Comparison of ENCODE assay signal across 8 cellular contexts in the genomic region with DNA sequence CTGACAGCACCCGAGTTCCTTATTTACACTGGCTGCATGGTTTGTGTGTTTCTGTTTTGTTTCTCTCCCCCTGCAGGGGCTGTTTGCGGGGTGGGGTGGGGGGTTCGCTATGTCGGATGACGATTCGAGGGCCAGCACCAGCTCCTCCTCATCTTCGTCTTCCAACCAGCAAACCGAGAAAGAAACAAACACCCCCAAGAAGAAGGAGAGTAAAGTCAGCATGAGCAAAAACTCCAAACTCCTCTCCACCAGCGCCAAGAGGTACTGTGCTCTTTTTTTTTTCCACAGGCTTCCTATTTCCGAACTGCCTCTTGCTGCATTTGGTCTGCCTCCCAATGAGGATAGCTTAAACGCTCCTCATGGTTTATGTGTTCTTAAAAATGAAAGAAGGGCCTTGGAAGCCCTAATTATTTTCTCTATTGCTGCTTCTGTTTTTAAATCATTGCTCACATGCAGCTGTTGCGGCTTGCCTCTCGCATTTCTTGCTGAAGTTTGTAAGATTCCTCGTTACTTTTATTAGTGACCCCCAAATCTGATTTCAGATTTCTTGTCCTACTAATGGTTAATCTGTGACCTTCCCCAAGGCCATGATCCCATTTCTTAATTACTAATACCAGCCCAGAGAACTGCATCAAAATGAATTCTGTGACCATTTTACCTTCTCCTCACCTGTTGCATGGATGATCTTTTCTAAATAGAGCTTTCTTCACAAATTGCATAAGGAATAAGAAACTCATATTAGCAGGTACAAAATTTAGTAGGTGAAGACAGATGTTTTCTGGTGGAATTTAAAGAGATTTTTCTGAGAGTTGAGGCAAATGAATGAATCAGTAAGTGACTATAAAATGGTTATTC. TPM values are rescaled to one million over a fixed set of nuclear protein-coding genes. Genes with fewer than 3 reads are reported as not detected.
A peak's percentile ranks its signal among the peaks of the same experiment; 100 is the strongest.
DNase-seq lines count a peak whose midpoint lies in the region; ATAC-seq and TF ChIP-seq lines count a peak whose summit lies in the region.

No MANE protein-coding gene starts in this region.

- H3K4me3 Mint-ChIP-seq in CD14-positive monocyte, result peak overlapping the region; percentile 99 to 100
- H3K4me3 Mint-ChIP-seq in HFFc6, result peak overlapping the region; percentile 96
- H3K4me3 Mint-ChIP-seq in activated T-helper 1 cell treated with anti-CD3 and anti-CD28 coated beads, Interleukin-12 subunit alpha, Interleukin-12 subunit beta, Interleukin-2, Interleukin-4 antibody, amounts not matched to agents 30 ng/mL and 10 ng/mL and 1 ng/mL, durations not matched to agents 14 hours and 24 hours and 36 hours, result peak overlapping the region; percentile 95

- peak overlapping the region; percentile 98 for H3K4me3 ChIP-seq in cardiac muscle cell
- peak overlapping the region; percentile 92 to 99 for H3K4me3 ChIP-seq in prostate gland

- H3K27me3 ChIP-seq in cardiac muscle cell, result no peaks in the 10 kb centered on the region
- no peaks in the 10 kb centered on the region for H3K27me3 ChIP-seq in prostate gland (replicated peaks; ENCODE audit: insufficient read depth)

- no peaks in the 10 kb centered on the region for H3K9me3 Mint-ChIP-seq in CD14-positive monocyte
- H3K9me3 Mint-ChIP-seq in HFFc6, result no peaks in the 10 kb centered on the region
- no peaks in the 10 kb centered on the region for H3K9me3 Mint-ChIP-seq in activated T-helper 1 cell treated with anti-CD3 and anti-CD28 coated beads, Interleukin-12 subunit alpha, Interleukin-12 subunit beta, Interleukin-2, Interleukin-4 antibody, amounts not matched to agents 30 ng/mL and 10 ng/mL and 1 ng/mL, durations not matched to agents 14 hours and 24 hours and 36 hours

- H3K27me3 Mint-ChIP-seq in CD14-positive monocyte (ENCODE audit: low read depth in 3 of 3) (peaks cover 4 to 5% (median 5%) of the 10 kb centered on the region in 3 donors), HFFc6 (ENCODE audit: insufficient read depth) (no peaks in the 10 kb centered on the region)
- H3K27me3 Mint-ChIP-seq in activated T-helper 1 cell treated with anti-CD3 and anti-CD28 coated beads, Interleukin-12 subunit alpha, Interleukin-12 subunit beta, Interleukin-2, Interleukin-4 antibody, amounts not matched to agents 30 ng/mL and 10 ng/mL and 1 ng/mL, durations not matched to agents 14 hours and 24 hours and 36 hours (ENCODE audit: insufficient read depth), result peaks cover 25% of the 10 kb centered on the region

- DNase-seq in CD14-positive monocyte (ENCODE audit: low spot score), result no peak
- DNase-seq in HFFc6, result peak; percentile 13
- no peak for DNase-seq in activated T-helper 1 cell treated with anti-CD3 and anti-CD28 coated beads, Interleukin-12 subunit alpha, Interleukin-12 subunit beta, Interleukin-2, Interleukin-4 antibody, amounts not matched to agents 30 ng/mL and 10 ng/mL and 1 ng/mL, durations not matched to agents 14 hours and 24 hours and 36 hours (ENCODE audit: low spot score)
- peak; percentile 54 to 58 for DNase-seq in cardiac muscle cell (ENCODE audit: low read depth in 1 of 2, low spot score in 1 of 2)
- no peak for DNase-seq in prostate gland (ENCODE audit: low spot score)
- no peak for DNase-seq in NCI-H226

- TF ChIP-seq CTCF in CD14-positive monocyte (IDR thresholded peaks at IDR 0.05), result no peak
- no peak for TF ChIP-seq CTCF in HFFc6 (IDR thresholded peaks at IDR 0.05)
- TF ChIP-seq CTCF in cardiac muscle cell (IDR thresholded peaks at IDR 0.05; ENCODE audit: low read depth, low read length), result no peak
- TF ChIP-seq CTCF in prostate gland (IDR thresholded peaks at IDR 0.05), result no peak

- 9% methylated on average over 14 of the region's 14 CpGs for WGBS in prostate gland

- H3K36me3 Mint-ChIP-seq in CD14-positive monocyte (peaks cover 31 to 36% of the 10 kb centered on the region in 2 donors), HFFc6 (ENCODE audit: low read depth) (peaks cover 36% of the 10 kb centered on the region)
- H3K36me3 Mint-ChIP-seq in activated T-helper 1 cell treated with anti-CD3 and anti-CD28 coated beads, Interleukin-12 subunit alpha, Interleukin-12 subunit beta, Interleukin-2, Interleukin-4 antibody, amounts not matched to agents 30 ng/mL and 10 ng/mL and 1 ng/mL, durations not matched to agents 14 hours and 24 hours and 36 hours (ENCODE audit: low read depth), result peaks cover 38% of the 10 kb centered on the region

- TF ChIP-seq POLR2A in prostate gland (IDR thresholded peaks at IDR 0.05), result no peak

- no peak for ATAC-seq in HG02642 (IDR thresholded peaks at IDR 0.05; ENCODE audit: poor library complexity, unreplicated experiment)
- no peak for ATAC-seq in GM21360 (IDR thresholded peaks at IDR 0.05; ENCODE audit: unreplicated experiment)

- H3K4me1 ChIP-seq in cardiac muscle cell (ENCODE audit: low read depth), result peaks cover 42% of the 10 kb centered on the region
- peaks cover 6% of the 10 kb centered on the region for H3K4me1 ChIP-seq in prostate gland (replicated peaks)

- H3K27ac Mint-ChIP-seq in CD14-positive monocyte (peak overlapping the region; percentile 93 to 98 (median 95)), HFFc6 (peak overlapping the region; percentile 90)
- H3K27ac Mint-ChIP-seq in activated T-helper 1 cell treated with anti-CD3 and anti-CD28 coated beads, Interleukin-12 subunit alpha, Interleukin-12 subunit beta, Interleukin-2, Interleukin-4 antibody, amounts not matched to agents 30 ng/mL and 10 ng/mL and 1 ng/mL, durations not matched to agents 14 hours and 24 hours and 36 hours, result peak overlapping the region; percentile 91

- H3K36me3 ChIP-seq in cardiac muscle cell (no peaks in the 10 kb centered on the region), prostate gland (no peaks in the 10 kb centered on the region)

- H3K4me1 Mint-ChIP-seq in CD14-positive monocyte (peaks cover 50% of the 10 kb centered on the region), HFFc6 (ENCODE audit: low read depth) (peaks cover 58% of the 10 kb centered on the region)
- peaks cover 63% of the 10 kb centered on the region for H3K4me1 Mint-ChIP-seq in activated T-helper 1 cell treated with anti-CD3 and anti-CD28 coated beads, Interleukin-12 subunit alpha, Interleukin-12 subunit beta, Interleukin-2, Interleukin-4 antibody, amounts not matched to agents 30 ng/mL and 10 ng/mL and 1 ng/mL, durations not matched to agents 14 hours and 24 hours and 36 hours (ENCODE audit: low read depth)

- intact Hi-C loops in CD14-positive monocyte (cut with micrococcal nuclease) (loop anchor here (5.0 to 10.0 kb wide), 2 partner anchors 63 to 65 kb away; no protein-coding TSS in a partner anchor), prostate gland (cut with DNase I) (loop anchor here (10.0 kb wide), 1 partner anchor 603 kb away; a partner anchor contains a TSS)
- intact Hi-C loops in activated T-helper 1 cell treated with anti-CD3 and anti-CD28 coated beads, Interleukin-12 subunit alpha, Interleukin-12 subunit beta, Interleukin-2, Interleukin-4 antibody, amounts not matched to agents 30 ng/mL and 10 ng/mL and 1 ng/mL, durations not matched to agents 14 hours and 24 hours and 36 hours (cut with micrococcal nuclease), result loop anchor here (2.0 to 10.0 kb wide), 5 partner anchors 67 to 1243 kb away; a partner anchor contains a TSS

- H3K27ac ChIP-seq in cardiac muscle cell (peak overlapping the region; percentile 95), prostate gland (peak overlapping the region; percentile 93 to 96)

- no peaks in the 10 kb centered on the region for H3K9me3 ChIP-seq in cardiac muscle cell (ENCODE audit: low read depth)
- no peaks in the 10 kb centered on the region for H3K9me3 ChIP-seq in prostate gland

RNA-seq across cellular contexts. Expression of a gene that starts 1.6 kb away (rescaled TPM):
- polyA plus RNA-seq in CD14-positive monocyte, result 10 to 100 TPM; 31.3 to 34.6 TPM
- 10 to 100 TPM; 75.6 to 93.8 (median 84.2) TPM for total RNA-seq in HFFc6 (2021; fragmentation: NEBNext Ultra II Directional; extraction: Animal tissue kit (Norgen Biotek cat#: 25700))
- 78.8 and 87.0 TPM in 2 replicates for total RNA-seq in activated T-helper 1 cell treated with anti-CD3 and anti-CD28 coated beads, Interleukin-12 subunit alpha, Interleukin-12 subunit beta, Interleukin-2, Interleukin-4 antibody, amounts not matched to agents 30 ng/mL and 10 ng/mL and 1 ng/mL, durations not matched to agents 14 hours and 24 hours and 36 hours
- 198 and 202 TPM in 2 replicates for total RNA-seq in cardiac muscle cell
- 26.8 and 33.5 TPM in 2 replicates for polyA plus RNA-seq in cardiac muscle cell
- 10 to 100 TPM; 77.8 to 92.1 TPM for total RNA-seq in prostate gland

Comparison
In these comparisons a context has a peak if more than half of its experiments do, and no peak if none do; other contexts are left out.
1. DNase-seq: peak in HFFc6 (single experiment) and cardiac muscle cell (2 of 2); none in CD14-positive monocyte (single experiment), activated T-helper 1 cell treated with anti-CD3 and anti-CD28 coated beads, Interleukin-12 subunit alpha, Interleukin-12 subunit beta, Interleukin-2, Interleukin-4 antibody, amounts not matched to agents 30 ng/mL and 10 ng/mL and 1 ng/mL, durations not matched to agents 14 hours and 24 hours and 36 hours (single experiment), prostate gland (single experiment) and NCI-H226 (single experiment).
2. Peak in every context shown above with its lines, with median percentiles within 50 percentile points of each other: H3K27ac Mint-ChIP-seq and H3K4me3 Mint-ChIP-seq.